Comparison of ENCODE assay signal across 8 cellular contexts in the genomic region with DNA sequence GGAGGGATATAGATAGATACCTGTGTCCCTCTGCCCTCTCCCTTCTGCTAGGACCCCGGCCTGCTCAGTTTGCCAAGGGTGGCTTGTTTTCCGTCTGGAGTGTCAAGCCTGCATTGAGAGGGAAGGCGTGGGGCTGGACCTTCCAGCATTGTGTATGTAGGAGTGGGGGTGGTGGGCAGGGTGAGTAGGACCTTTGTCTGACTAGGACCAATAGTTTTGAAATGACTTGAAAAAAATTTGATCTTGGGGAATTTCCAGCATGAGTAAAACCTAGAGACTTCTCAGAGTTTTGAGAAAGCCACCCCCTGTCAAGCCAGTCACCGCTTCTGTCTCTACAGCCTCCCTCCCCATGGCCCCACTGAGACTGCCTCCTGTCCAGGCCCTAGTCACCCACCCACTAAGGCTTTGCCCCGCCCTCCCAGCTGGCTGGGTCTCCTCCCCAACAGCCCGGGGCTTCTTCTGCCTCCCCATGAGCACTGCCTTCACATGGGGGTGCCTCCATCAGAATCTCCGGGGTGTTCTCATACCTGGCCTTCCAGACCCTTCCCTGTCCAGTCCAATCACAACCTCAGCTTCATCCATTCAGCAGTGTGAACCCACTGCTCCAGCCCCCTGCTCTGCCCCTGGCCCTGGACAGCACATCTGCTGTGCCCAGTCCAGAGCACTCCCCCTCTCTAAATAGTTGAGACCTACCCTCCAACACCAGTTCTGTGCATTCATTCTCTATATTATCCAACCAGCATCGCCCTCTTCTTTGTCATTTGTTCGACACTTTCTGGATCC.
DNase-seq lines count a peak whose midpoint lies in the region; ATAC-seq, FAIRE-seq and TF ChIP-seq lines count a peak whose summit lies in the region.

No MANE protein-coding gene starts in this region.

- peaks cover 13% of the 10 kb centered on the region for H3K27me3 Mint-ChIP-seq in GM23338 (ENCODE audit: insufficient read depth, low read depth, poor library complexity)

- H3K27ac ChIP-seq in smooth muscle cell (ENCODE audit: low read depth) (peak overlapping the region; percentile 67), GM23338 (ENCODE audit: low read depth) (no peak overlapping the region)

- H3K4me2 ChIP-seq in smooth muscle cell (peak overlapping the region; percentile 13), GM23338 (no peak overlapping the region)

- peak overlapping the region; percentile 37 for H3K9ac ChIP-seq in smooth muscle cell (ENCODE audit: low read depth)

- H3K36me3 ChIP-seq in GM06990 (ENCODE audit: control insufficient read depth, insufficient read depth, low read length) (no peaks in the 10 kb centered on the region), smooth muscle cell (ENCODE audit: low read depth) (no peaks in the 10 kb centered on the region), GM23338 (ENCODE audit: insufficient read depth) (no peaks in the 10 kb centered on the region)

- FAIRE-seq in HTR-8/SVneo (lab: Jason Lieb, UNC) = peak; percentile 42

- H3K4me1 ChIP-seq in smooth muscle cell (ENCODE audit: low read depth) (peaks cover 30% of the 10 kb centered on the region), GM23338 (ENCODE audit: insufficient read depth) (peaks cover 24% of the 10 kb centered on the region)

- H3K9me3 Mint-ChIP-seq in GM23338 = no peaks in the 10 kb centered on the region; the same call in 1 of the 3 replicates

- H3K9me2 ChIP-seq in GM23338 (ENCODE audit: insufficient read depth) = no peaks in the 10 kb centered on the region

- DNase-seq in GM06990 (ENCODE audit: extremely low read depth, insufficient read length) (peak; percentile 90), HTR-8/SVneo (ENCODE audit: insufficient read length, low spot score) (peak; percentile 65), smooth muscle cell (lab: John Stamatoyannopoulos, UW; ENCODE audit: unreplicated experiment) (no peak), NCI-H748 treated with DMSO at 0.1 percent for 48 hours (lab: John Stamatoyannopoulos, UW) (no peak), NCI-H2171 (lab: John Stamatoyannopoulos, UW) (no peak), GM23338 (ENCODE audit: low spot score) (no peak)
- DNase-seq in activated naive CD8-positive, alpha-beta T cell treated with anti-CD3 and anti-CD28 coated beads, Interleukin-2, amount 50 U/mL, for 16 hours (ENCODE audit: low read depth, low spot score) = peak; percentile 32

- TF ChIP-seq CTCF in GM06990 (IDR thresholded peaks at IDR 0.05; ENCODE audit: insufficient read depth, low read length, poor library complexity, severe bottlenecking) (no peak), smooth muscle cell (IDR thresholded peaks at IDR 0.05; ENCODE audit: borderline replicate concordance, insufficient read depth, poor library complexity, severe bottlenecking) (no peak), GM23338 (conservative IDR thresholded peaks at IDR 0.05; ENCODE audit: low read depth in 2 of 2) (no peak)

- H3K27ac Mint-ChIP-seq in GM23338 = no peak overlapping the region

- H3K4me3 ChIP-seq in GM06990 (replicated peaks; ENCODE audit: low read depth, low read length) (peak overlapping the region; percentile 39), smooth muscle cell (no peak overlapping the region), GM23338 (no peak overlapping the region)

- ATAC-seq in GM21515 (IDR thresholded peaks at IDR 0.05; ENCODE audit: unreplicated experiment) (peak; percentile 81), GM23338 (no peak)

- 51% methylated on average over 8 of the region's 9 CpGs for WGBS in smooth muscle cell (ENCODE audit: low lambda C conversion rate)

- H3K4me3 Mint-ChIP-seq in GM23338 = no peak overlapping the region

- no peaks in the 10 kb centered on the region for H3K79me2 ChIP-seq in smooth muscle cell (ENCODE audit: low read depth)
- no peaks in the 10 kb centered on the region; the same call in none of the 2 replicates for H3K79me2 ChIP-seq in GM23338 (replicated peaks; ENCODE audit: insufficient read depth)

- H3K36me3 Mint-ChIP-seq in GM23338 (ENCODE audit: low read depth) = no peaks in the 10 kb centered on the region; the same call in 1 of the 3 replicates

- H3K4me1 Mint-ChIP-seq in GM23338 = peaks cover 52% of the 10 kb centered on the region

- no peaks in the 10 kb centered on the region for H3F3A ChIP-seq in smooth muscle cell (ENCODE audit: low read depth)
- H3F3A ChIP-seq in GM23338 (replicated peaks; ENCODE audit: low read depth) = no peaks in the 10 kb centered on the region; the same call in 1 of the 2 replicates

- H4K20me1 ChIP-seq in smooth muscle cell (ENCODE audit: low read depth) = no peaks in the 10 kb centered on the region
- H4K20me1 ChIP-seq in GM23338 (replicated peaks; ENCODE audit: insufficient read depth) = peaks cover 7% of the 10 kb centered on the region; the same call in 1 of the 2 replicates

- H3K27me3 ChIP-seq in GM06990 (replicated peaks; ENCODE audit: control insufficient read depth, insufficient read depth, low read length) (no peaks in the 10 kb centered on the region), smooth muscle cell (ENCODE audit: low read depth) (no peaks in the 10 kb centered on the region), GM23338 (ENCODE audit: insufficient read depth) (no peaks in the 10 kb centered on the region)

- H3K9me3 ChIP-seq in smooth muscle cell (replicated peaks; ENCODE audit: low read depth) = no peaks in the 10 kb centered on the region

- H2AFZ ChIP-seq in smooth muscle cell (ENCODE audit: low read depth) (no peak overlapping the region), GM23338 (no peak overlapping the region)

TF ChIP-seq in GM23338, 12 proteins besides CTCF, POLR2A, EP300 and RAD21 (continues in another document):
- TF ChIP-seq, protein P1, sequence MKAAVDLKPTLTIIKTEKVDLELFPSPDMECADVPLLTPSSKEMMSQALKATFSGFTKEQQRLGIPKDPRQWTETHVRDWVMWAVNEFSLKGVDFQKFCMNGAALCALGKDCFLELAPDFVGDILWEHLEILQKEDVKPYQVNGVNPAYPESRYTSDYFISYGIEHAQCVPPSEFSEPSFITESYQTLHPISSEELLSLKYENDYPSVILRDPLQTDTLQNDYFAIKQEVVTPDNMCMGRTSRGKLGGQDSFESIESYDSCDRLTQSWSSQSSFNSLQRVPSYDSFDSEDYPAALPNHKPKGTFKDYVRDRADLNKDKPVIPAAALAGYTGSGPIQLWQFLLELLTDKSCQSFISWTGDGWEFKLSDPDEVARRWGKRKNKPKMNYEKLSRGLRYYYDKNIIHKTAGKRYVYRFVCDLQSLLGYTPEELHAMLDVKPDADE (IDR thresholded peaks at IDR 0.05) = no peak
- TF ChIP-seq EZH2 (IDR thresholded peaks at IDR 0.05; ENCODE audit: low read depth, unreplicated experiment) = no peak
- no peak for TF ChIP-seq EZH2phosphoT487 (IDR thresholded peaks at IDR 0.05; ENCODE audit: unreplicated experiment)
- TF ChIP-seq JUNB (IDR thresholded peaks at IDR 0.05; ENCODE audit: unreplicated experiment) = no peak
- no peak for TF ChIP-seq CREB1 (CRISPR knock-in tag; IDR thresholded peaks at IDR 0.05; ENCODE audit: low read depth)
- TF ChIP-seq ZNF331 (CRISPR knock-in tag; IDR thresholded peaks at IDR 0.05; ENCODE audit: low read depth) = no peak

Comparison
In these comparisons a context has a peak if more than half of its experiments do, and no peak if none do; other contexts are left out.
1. DNase-seq: peak in GM06990 (single experiment), HTR-8/SVneo (single experiment) and activated naive CD8-positive, alpha-beta T cell treated with anti-CD3 and anti-CD28 coated beads, Interleukin-2, amount 50 U/mL, for 16 hours (single experiment); none in smooth muscle cell (single experiment), NCI-H748 treated with DMSO at 0.1 percent for 48 hours (single experiment), NCI-H2171 (single experiment) and GM23338 (single experiment).